In the genomic region with DNA sequence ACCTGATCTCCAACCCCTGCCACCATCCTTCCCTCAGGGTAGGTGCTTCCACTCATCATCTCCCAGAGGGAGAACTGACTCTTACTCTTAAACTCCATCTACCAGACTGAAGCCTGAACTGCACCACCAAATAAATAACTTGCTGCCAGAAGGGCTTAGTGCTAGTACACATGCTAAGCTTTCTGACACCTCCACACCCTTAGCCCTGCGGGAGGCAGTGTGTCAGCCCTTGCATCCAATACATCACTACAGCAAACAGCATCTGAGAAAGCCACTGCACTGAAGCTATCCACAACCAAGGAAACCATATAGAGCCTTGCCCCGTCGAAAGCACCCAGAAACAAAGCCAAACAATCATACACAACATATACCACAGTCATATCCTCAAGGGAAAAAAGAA, we compare ENCODE assay signal across 19 cellular contexts.
"Had no signal": no experiment of that assay in that cellular context is flagged by ENCODE, and none has a peak within 500 bp of the region (broad histone marks: within the 10 kb centered on the region; RNA-seq: fewer than 3 reads in every experiment).

No MANE protein-coding gene starts in this region.

- H3K4me1 ChIP-seq: colonic mucosa, gastrocnemius medialis, heart right ventricle, left ventricle myocardium inferior, lower lobe of right lung had no signal

- H3K4me3 Mint-ChIP-seq: memory B cell had no signal

- H3K36me3 ChIP-seq: colonic mucosa, gastrocnemius medialis, ovary had no signal

- ATAC-seq: gastrocnemius medialis, heart right ventricle, left cardiac atrium, lower lobe of right lung, right cardiac atrium had no signal

- H3K9me3 Mint-ChIP-seq: memory B cell had no signal

- DNase-seq: cerebellar nuclear complex; colonic mucosa; dermis blood vessel endothelial cell; effector CD4-positive, alpha-beta T cell; gastrocnemius medialis; heart right ventricle; kidney; left cardiac atrium; left ventricle myocardium inferior; lower lobe of right lung; midbrain; naive B cell; ovary; right cardiac atrium; small intestine; stimulated activated CD4-positive, alpha-beta T cell treated with anti-CD3 and anti-CD28 coated beads, Interleukin-12 subunit alpha, Interleukin-12 subunit beta, amount 100 ng/mL, for 4 hours; stimulated activated naive CD4-positive, alpha-beta T cell treated with Interleukin-2 at 50 U/mL for 16 hours; trophoblast cell had no signal

- H3K27me3 ChIP-seq: colonic mucosa, gastrocnemius medialis, heart right ventricle, ovary had no signal

- H3K4me3 ChIP-seq: colonic mucosa, gastrocnemius medialis, heart right ventricle, left ventricle myocardium inferior, lower lobe of right lung, ovary had no signal

- H3K9me3 ChIP-seq: colonic mucosa, gastrocnemius medialis, left ventricle myocardium inferior, lower lobe of right lung, ovary had no signal

- H3K4me1 Mint-ChIP-seq: naive B cell had no signal

- H3K27ac Mint-ChIP-seq: memory B cell, naive B cell had no signal

- H3K27me3 Mint-ChIP-seq: memory B cell, naive B cell had no signal

- H3K27ac ChIP-seq: colonic mucosa, gastrocnemius medialis, heart right ventricle, left ventricle myocardium inferior, lower lobe of right lung, ovary had no signal
